2 cellular contexts compared by ENCODE assay signal in genomic region chr7:155532792-155533119, GRCh38.
A peak's percentile ranks its signal among the peaks of the same experiment; 100 is the strongest.
TF ChIP-seq lines count a peak whose summit lies in the region.

No MANE protein-coding gene starts in this region.

TF ChIP-seq in GM23338, 12 proteins besides CTCF, POLR2A, EP300 and RAD21:
- TF ChIP-seq EZH2 (IDR thresholded peaks at IDR 0.05; ENCODE audit: low read depth, unreplicated experiment), result peak; percentile 56
- no peak for TF ChIP-seq ETS1 (IDR thresholded peaks at IDR 0.05)

TF ChIP-seq in H1, 55 proteins besides CTCF, POLR2A, EP300 and RAD21:
- TF ChIP-seq NANOG (IDR thresholded peaks at IDR 0.05; ENCODE audit: insufficient read depth, low read depth, low read length, poor library complexity, severe bottlenecking) (no peak), CBX8 (IDR thresholded peaks at IDR 0.05; ENCODE audit: borderline replicate concordance, low read depth, low read length) (no peak), CHD7 (IDR thresholded peaks at IDR 0.05; ENCODE audit: insufficient replicate concordance, low read length) (no peak), CTBP2 (IDR thresholded peaks at IDR 0.05; ENCODE audit: borderline replicate concordance, insufficient read depth, insufficient read length, low read length) (no peak), TCF12 (IDR thresholded peaks at IDR 0.05; ENCODE audit: low read depth, low read length) (no peak), SRF (IDR thresholded peaks at IDR 0.05; ENCODE audit: low read depth, low read length) (no peak), SUZ12 (IDR thresholded peaks at IDR 0.05; ENCODE audit: low read length) (no peak), MAFK (IDR thresholded peaks at IDR 0.05; ENCODE audit: low read depth, low read length) (no peak)
